15 cellular contexts compared by ENCODE assay signal in the genomic region with DNA sequence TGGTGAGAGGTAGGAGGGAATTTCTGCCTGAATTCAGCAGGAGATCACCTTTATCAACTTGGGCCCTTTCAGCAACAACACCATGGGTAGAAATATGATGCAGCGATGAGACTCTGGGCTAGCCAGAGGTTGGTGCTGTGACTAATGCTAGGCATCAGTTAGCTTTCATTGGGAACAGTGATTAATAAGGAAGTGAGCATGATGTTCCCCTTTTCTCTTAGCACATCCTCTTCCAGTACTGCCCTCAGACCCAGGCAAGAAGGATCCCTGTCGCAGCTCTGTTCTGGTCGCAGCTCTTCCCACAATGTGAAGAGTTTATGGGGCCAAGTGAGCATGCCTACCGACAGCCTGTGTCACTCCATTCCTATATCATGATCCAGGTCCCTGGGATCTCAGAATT.
DNase-seq lines count a peak whose midpoint lies in the region; ATAC-seq and TF ChIP-seq lines count a peak whose summit lies in the region.
"Had no signal": no experiment of that assay in that cellular context is flagged by ENCODE, and none has a peak within 500 bp of the region (broad histone marks: within the 10 kb centered on the region; RNA-seq: fewer than 3 reads in every experiment).

No MANE protein-coding gene starts in this region.

- no peak for ATAC-seq in HG03108 (IDR thresholded peaks at IDR 0.05; ENCODE audit: unreplicated experiment)
- no peak for ATAC-seq in GM18868 (IDR thresholded peaks at IDR 0.05; ENCODE audit: unreplicated experiment)
- ATAC-seq in GM19467 (IDR thresholded peaks at IDR 0.05; ENCODE audit: unreplicated experiment): no peak

- H3K4me3 ChIP-seq in fibroblast of villous mesenchyme (ENCODE audit: low read depth, low read length): no peak overlapping the region
- no peak overlapping the region for H3K4me3 ChIP-seq in skeletal muscle cell (ENCODE audit: low read depth, low read length)
- H3K4me3 ChIP-seq: esophagus muscularis mucosa, HAP-1, sigmoid colon, suprapubic skin had no signal

- DNase-seq in HS-5 (ENCODE audit: low read depth) (peak; percentile 0), SIG-M5 treated with dmso at 0.1 percent for 504 hours (lab: John Stamatoyannopoulos, UW; ENCODE audit: unreplicated experiment) (peak; percentile 71), fibroblast of villous mesenchyme (ENCODE audit: low read depth) (peak; percentile 35), skeletal muscle cell (ENCODE audit: low read depth) (peak; percentile 72)
- DNase-seq: activated CD4-positive, alpha-beta memory T cell treated with anti-CD3 and anti-CD28 coated beads, Interleukin-2, amount 10 ng/mL, durations not matched to agents 7 days and 5 days; CD4-positive, alpha-beta memory T cell; naive B cell; NCI-H2081; sigmoid colon had no signal

- TF ChIP-seq CTCF in fibroblast of villous mesenchyme (IDR thresholded peaks at IDR 0.05; ENCODE audit: insufficient read depth, low read depth, low read length): no peak

Comparison
In these comparisons a context has a peak if more than half of its experiments do, and no peak if none do; other contexts are left out.
1. DNase-seq: peak in every context shown above with its lines; median percentile 72 in skeletal muscle cell; 71 in SIG-M5 treated with dmso at 0.1 percent for 504 hours; 35 in fibroblast of villous mesenchyme; 0 in HS-5.